ENCODE assay signal across 8 cellular contexts in genomic region chrX:58025979-58026378, GRCh38.
DNase-seq lines count a peak whose midpoint lies in the region; ATAC-seq and TF ChIP-seq lines count a peak whose summit lies in the region.

No MANE protein-coding gene starts in this region.

- H3K4me3 ChIP-seq in OCI-LY7 (ENCODE audit: low read depth, low read length, poor library complexity, severe bottlenecking) = no peak overlapping the region
- no peak overlapping the region for H3K4me3 ChIP-seq in body of pancreas
- no peak overlapping the region for H3K4me3 ChIP-seq in lung

- TF ChIP-seq CTCF in OCI-LY7 (conservative IDR thresholded peaks at IDR 0.05; ENCODE audit: low read length) = peak; percentile 77
- TF ChIP-seq CTCF in body of pancreas (IDR thresholded peaks at IDR 0.05) = peak in 6 of 7 experiments; percentile 31 to 58 (median 41)
- TF ChIP-seq CTCF in lung (IDR thresholded peaks at IDR 0.05; ENCODE audit: control extremely low read depth, extremely low read depth) = peak; percentile 17

- H3K4me2 ChIP-seq in OCI-LY7 (ENCODE audit: low read length) = no peak overlapping the region

- POLR2A ChIA-PET in OCI-LY7 (lab: Charles Lee) = no interaction called here

- H3K79me2 ChIP-seq in OCI-LY7 (ENCODE audit: insufficient read depth, low read depth, low read length) = no peaks in the 10 kb centered on the region

- 8 to 11% methylated on average over 5 of the region's 5 CpGs for WGBS in body of pancreas, 2 donors
- WGBS in lung, 2 donors = 13 to 22% methylated on average over 5 of the region's 5 CpGs

- TF ChIP-seq POLR2A in body of pancreas (IDR thresholded peaks at IDR 0.05) = no peak

- no peak overlapping the region for H2AFZ ChIP-seq in OCI-LY7 (ENCODE audit: low read length)

- no peaks in the 10 kb centered on the region for H3K9me2 ChIP-seq in OCI-LY7 (ENCODE audit: insufficient read depth, low read length)

- intact Hi-C loops in OCI-LY7 (cut with micrococcal nuclease; ENCODE audit: unreplicated experiment) = loop anchor here (1.0 to 10.0 kb wide), 4 partner anchors 71 to 451 kb away; no protein-coding TSS in a partner anchor
- intact Hi-C loops in body of pancreas (cut with DNase I) = no loop called here

- CTCF ChIA-PET in OCI-LY7 (lab: Charles Lee; ENCODE audit: unreplicated experiment) = no interaction called here

- DNase-seq in NCI-H2227 (lab: John Stamatoyannopoulos, UW; ENCODE audit: unreplicated experiment) (peak; percentile 9), NCI-H2227 treated with DMSO at 0.1 percent for 48 hours (lab: John Stamatoyannopoulos, UW) (no peak), OCI-LY7 (ENCODE audit: low spot score) (peak; percentile 59), body of pancreas (peak; percentile 23 to 49 (median 28)), lung (ENCODE audit: low spot score) (no peak)

- no TSS peak for BruUV-seq in OCI-LY7 (replicated peaks; lab: Mats Ljungman, UMichigan)

- ATAC-seq in HG02852 (IDR thresholded peaks at IDR 0.05; ENCODE audit: unreplicated experiment) (peak; percentile 51), body of pancreas (no peak), lung (ENCODE audit: insufficient read depth, low FRiP score) (no peak), GM19467 (IDR thresholded peaks at IDR 0.05; ENCODE audit: unreplicated experiment) (no peak), HG03565 (IDR thresholded peaks at IDR 0.05; ENCODE audit: unreplicated experiment) (no peak)

- H3K36me3 ChIP-seq in OCI-LY7 (ENCODE audit: insufficient read depth, low read length) (no peaks in the 10 kb centered on the region), body of pancreas (replicated peaks in 1 of 2; ENCODE audit: insufficient read depth in 1 of 2, low read depth in 2 of 2) (no peaks in the 10 kb centered on the region), lung (ENCODE audit: control insufficient read depth in 2 of 2, insufficient read depth in 2 of 2, low read length in 2 of 2) (no peaks in the 10 kb centered on the region)

- H4K20me1 ChIP-seq in OCI-LY7 (ENCODE audit: insufficient read depth, low read length) = no peaks in the 10 kb centered on the region

- H3K9me3 ChIP-seq in OCI-LY7 (ENCODE audit: low read length) (no peaks in the 10 kb centered on the region), body of pancreas (no peaks in the 10 kb centered on the region), lung (ENCODE audit: control insufficient read depth in 2 of 2, insufficient read depth in 1 of 2, low read length in 1 of 2) (no peaks in the 10 kb centered on the region)

- H3K27me3 ChIP-seq in body of pancreas = no peaks in the 10 kb centered on the region
- no peaks in the 10 kb centered on the region for H3K27me3 ChIP-seq in lung (ENCODE audit: control insufficient read depth, insufficient read depth)

- H3K4me1 ChIP-seq in OCI-LY7 (ENCODE audit: insufficient read depth, low read length, poor library complexity, severe bottlenecking) (no peaks in the 10 kb centered on the region), body of pancreas (no peaks in the 10 kb centered on the region), lung (ENCODE audit: control insufficient read depth in 2 of 2, insufficient read depth in 2 of 2, low read length in 2 of 2) (no peaks in the 10 kb centered on the region)

- no peak overlapping the region for H3K27ac ChIP-seq in OCI-LY7 (ENCODE audit: low read depth, low read length, poor library complexity, severe bottlenecking)
- H3K27ac ChIP-seq in body of pancreas = no peak overlapping the region
- no peak overlapping the region for H3K27ac ChIP-seq in lung (ENCODE audit: low read depth in 1 of 2, low read length in 1 of 2)

Comparison
In these comparisons a context has a peak if more than half of its experiments do, and no peak if none do; other contexts are left out.
1. DNase-seq: peak in NCI-H2227 (single experiment), OCI-LY7 (single experiment) and body of pancreas (4 of 4); none in NCI-H2227 treated with DMSO at 0.1 percent for 48 hours (single experiment) and lung (single experiment).
2. CTCF ChIP-seq: peak in every context shown above with its lines; median percentile 77 in OCI-LY7; 41 in body of pancreas; 17 in lung.